7 cellular contexts compared by ENCODE assay signal in the genomic region with DNA sequence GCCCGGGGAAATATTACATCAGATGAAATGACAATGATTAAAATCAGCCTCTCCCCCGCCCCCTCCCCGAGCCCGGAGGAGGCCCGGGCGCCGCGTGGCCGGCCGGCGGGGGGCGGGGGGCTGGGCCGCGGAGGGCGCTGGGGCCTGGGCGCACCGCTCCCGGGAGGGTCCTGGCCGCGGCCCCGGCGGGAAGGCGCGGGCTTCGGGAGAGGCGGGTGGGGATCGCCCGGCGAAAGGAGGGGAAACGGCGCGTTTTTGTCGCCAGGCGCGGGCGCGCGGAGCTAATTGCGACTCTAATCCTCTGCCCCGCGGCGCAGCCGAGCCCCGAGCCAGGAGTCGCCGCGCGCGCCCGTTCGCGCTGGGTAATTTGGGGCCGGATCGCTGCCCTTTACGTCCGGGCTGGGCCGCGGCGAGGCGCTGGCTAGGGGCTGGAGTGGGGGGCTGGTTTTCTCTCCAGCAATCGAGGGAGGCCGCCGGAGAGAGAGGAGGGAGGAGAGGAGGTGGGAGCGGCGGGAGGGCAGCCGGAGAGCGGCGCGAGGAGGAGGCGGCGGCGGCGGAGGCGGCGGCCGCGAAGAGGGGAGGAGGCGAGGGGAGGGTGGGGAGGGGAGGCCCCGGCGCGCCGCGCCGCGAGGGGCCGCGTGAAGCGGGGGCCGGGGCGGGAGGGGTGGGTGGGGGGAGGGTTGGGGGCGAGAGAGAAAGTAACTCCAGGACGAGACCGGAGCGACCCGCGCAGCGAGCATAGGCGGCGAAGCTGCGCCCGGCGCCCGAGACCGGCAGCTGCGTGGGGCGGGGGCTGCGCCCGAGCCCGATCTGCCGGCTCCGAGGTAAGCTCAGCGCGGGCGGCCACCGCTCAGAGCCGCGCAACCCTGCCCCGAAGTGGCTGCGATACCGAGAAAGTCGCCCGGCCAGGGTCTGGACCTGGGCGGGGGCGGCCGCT. TPM values are rescaled to one million over a fixed set of nuclear protein-coding genes. Genes with fewer than 3 reads are reported as not detected.
DNase-seq lines count a peak whose midpoint lies in the region; ATAC-seq and TF ChIP-seq lines count a peak whose summit lies in the region.

A gene with protein sequence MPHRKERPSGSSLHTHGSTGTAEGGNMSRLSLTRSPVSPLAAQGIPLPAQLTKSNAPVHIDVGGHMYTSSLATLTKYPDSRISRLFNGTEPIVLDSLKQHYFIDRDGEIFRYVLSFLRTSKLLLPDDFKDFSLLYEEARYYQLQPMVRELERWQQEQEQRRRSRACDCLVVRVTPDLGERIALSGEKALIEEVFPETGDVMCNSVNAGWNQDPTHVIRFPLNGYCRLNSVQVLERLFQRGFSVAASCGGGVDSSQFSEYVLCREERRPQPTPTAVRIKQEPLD (plus strand): TSS at position 707 of the 937 bp plus-strand sequence. CDS start 3,585 bp downstream, outside the sequence.

- H3K9me3 ChIP-seq in cardiac muscle cell (ENCODE audit: low read depth): no peaks in the 10 kb centered on the region

- H3K36me3 Mint-ChIP-seq in activated naive CD8-positive, alpha-beta T cell treated with anti-CD3 and anti-CD28 coated beads for 36 hours: no peaks in the 10 kb centered on the region
- peaks cover 19% of the 10 kb centered on the region for H3K36me3 Mint-ChIP-seq in osteocyte (ENCODE audit: unreplicated experiment)

- H3K4me3 ChIP-seq in cardiac muscle cell: peak within 1 kb of the TSS; percentile 78

- peak within 1 kb of the TSS; percentile 58 for H3K27ac Mint-ChIP-seq in activated naive CD8-positive, alpha-beta T cell treated with anti-CD3 and anti-CD28 coated beads for 36 hours
- H3K27ac Mint-ChIP-seq in osteocyte (ENCODE audit: unreplicated experiment): peak within 1 kb of the TSS; percentile 91

- peaks cover 8% of the 10 kb centered on the region for H3K36me3 ChIP-seq in cardiac muscle cell

- peak; percentile 22 for ATAC-seq in GM18511 (IDR thresholded peaks at IDR 0.05; ENCODE audit: unreplicated experiment)
- no peak for ATAC-seq in GM18909 (IDR thresholded peaks at IDR 0.05; ENCODE audit: poor library complexity, unreplicated experiment)

- H3K27ac ChIP-seq in cardiac muscle cell: peak within 1 kb of the TSS; percentile 98

- no peaks in the 10 kb centered on the region for H3K9me3 Mint-ChIP-seq in activated naive CD8-positive, alpha-beta T cell treated with anti-CD3 and anti-CD28 coated beads for 36 hours
- no peaks in the 10 kb centered on the region for H3K9me3 Mint-ChIP-seq in osteocyte (ENCODE audit: unreplicated experiment)

- peak; percentile 42 for DNase-seq in NCI-H2171 treated with DMSO at 0.1 percent for 48 hours (lab: John Stamatoyannopoulos, UW)
- peak; percentile 54 for DNase-seq in activated naive CD8-positive, alpha-beta T cell treated with anti-CD3 and anti-CD28 coated beads for 36 hours
- DNase-seq in cardiac muscle cell (ENCODE audit: low read depth in 1 of 2, low spot score in 1 of 2): peak; percentile 74 to 75
- no peak for DNase-seq in osteocyte (ENCODE audit: extremely low spot score, unreplicated experiment)
- DNase-seq in NCI-H446 treated with DMSO at 0.1 percent for 48 hours (lab: John Stamatoyannopoulos, UW): no peak

- H3K4me1 Mint-ChIP-seq in activated naive CD8-positive, alpha-beta T cell treated with anti-CD3 and anti-CD28 coated beads for 36 hours: no peaks in the 10 kb centered on the region
- peaks cover 33% of the 10 kb centered on the region for H3K4me1 Mint-ChIP-seq in osteocyte (ENCODE audit: unreplicated experiment)

- peaks cover 16% of the 10 kb centered on the region for H3K4me1 ChIP-seq in cardiac muscle cell (ENCODE audit: low read depth)

- TF ChIP-seq CTCF in cardiac muscle cell (IDR thresholded peaks at IDR 0.05; ENCODE audit: low read depth, low read length) (no peak), osteocyte (IDR thresholded peaks at IDR 0.05) (no peak)

- peaks cover 53% of the 10 kb centered on the region for H3K27me3 Mint-ChIP-seq in activated naive CD8-positive, alpha-beta T cell treated with anti-CD3 and anti-CD28 coated beads for 36 hours
- peaks cover 2% of the 10 kb centered on the region for H3K27me3 Mint-ChIP-seq in osteocyte (ENCODE audit: unreplicated experiment)

- H3K27me3 ChIP-seq in cardiac muscle cell: no peaks in the 10 kb centered on the region

- peak within 1 kb of the TSS; percentile 81 for H3K4me3 Mint-ChIP-seq in activated naive CD8-positive, alpha-beta T cell treated with anti-CD3 and anti-CD28 coated beads for 36 hours
- H3K4me3 Mint-ChIP-seq in osteocyte (ENCODE audit: unreplicated experiment): peak within 1 kb of the TSS; percentile 87

RNA-seq across cellular contexts. Expression of the gene that starts here (rescaled TPM):
- 1 to 10 TPM; 7.5 to 9.9 TPM for total RNA-seq in activated naive CD8-positive, alpha-beta T cell treated with anti-CD3 and anti-CD28 coated beads for 36 hours
- total RNA-seq in cardiac muscle cell: 136 and 161 TPM in 2 replicates
- polyA plus RNA-seq in cardiac muscle cell: 17.1 and 21.9 TPM in 2 replicates
- total RNA-seq in osteocyte: 83.2 and 86.8 TPM in 2 replicates

Comparison
In these comparisons a context has a peak if more than half of its experiments do, and no peak if none do; other contexts are left out.
1. DNase-seq: peak in NCI-H2171 treated with DMSO at 0.1 percent for 48 hours (single experiment), activated naive CD8-positive, alpha-beta T cell treated with anti-CD3 and anti-CD28 coated beads for 36 hours (single experiment) and cardiac muscle cell (2 of 2); none in osteocyte (single experiment) and NCI-H446 treated with DMSO at 0.1 percent for 48 hours (single experiment).